ENCODE assay signal across 21 cellular contexts in genomic region chr2:181065458-181065857, GRCh38.
DNase-seq lines count a peak whose midpoint lies in the region; ATAC-seq, FAIRE-seq and TF ChIP-seq lines count a peak whose summit lies in the region.
"Had no signal": no experiment of that assay in that cellular context is flagged by ENCODE, and none has a peak within 500 bp of the region (broad histone marks: within the 10 kb centered on the region; RNA-seq: fewer than 3 reads in every experiment).

No MANE protein-coding gene starts in this region.

- no peaks in the 10 kb centered on the region for H3K79me2 ChIP-seq in K562 (ENCODE audit: control insufficient read depth, insufficient read depth, low read length)

- no peak overlapping the region for H3K4me3 ChIP-seq in K562
- H3K4me3 ChIP-seq in small intestine (ENCODE audit: low read depth in 1 of 2, low read length in 2 of 2): no peak overlapping the region
- H3K4me3 ChIP-seq in BE2C (ENCODE audit: low read depth, low read length): no peak overlapping the region
- no peak overlapping the region for H3K4me3 ChIP-seq in ascending aorta
- H3K4me3 ChIP-seq: BLaER1 had no signal

- TF ChIP-seq POLR2A in K562 (conservative IDR thresholded peaks at IDR 0.05): no peak

- H3K4me2 ChIP-seq in K562 (ENCODE audit: insufficient read depth, low read length): no peak overlapping the region
- H3K4me2 ChIP-seq: BLaER1 had no signal

- no TSS peak for BruUV-seq in K562 (replicated peaks; lab: Mats Ljungman, UMichigan)

- TF ChIP-seq RAD21 in K562 (CRISPR knock-in tag; conservative IDR thresholded peaks at IDR 0.05 in 1 of 2, IDR thresholded peaks at IDR 0.05 in 1 of 2): no peak

- H3K4me1 ChIP-seq in K562 (replicated peaks in 1 of 2; ENCODE audit: control insufficient read depth in 2 of 2, insufficient read depth in 2 of 2, low read length in 2 of 2) (peaks cover 0 to 12% of the 10 kb centered on the region in 2 experiments; a peak in 3 of 5 replicates), small intestine (ENCODE audit: control insufficient read depth in 2 of 2, insufficient read depth in 1 of 2, low read depth in 1 of 2, low read length in 1 of 2) (no peaks in the 10 kb centered on the region), BE2C (no peaks in the 10 kb centered on the region), ascending aorta (no peaks in the 10 kb centered on the region)
- H3K4me1 ChIP-seq: BLaER1 had no signal

- H3K9me1 ChIP-seq in K562 (ENCODE audit: control insufficient read depth, insufficient read depth, low read length): no peaks in the 10 kb centered on the region

- in situ Hi-C loops in K562 (cut with MboI): loop anchor here (25.0 kb wide), 1 partner anchor 953 kb away; no protein-coding TSS in a partner anchor

- DNase-seq in K562 (ENCODE audit: extremely low read depth in 1 of 4, low spot score in 3 of 4) (no peak), small intestine (no peak), BE2C (no peak), ascending aorta (ENCODE audit: low spot score in 2 of 2) (no peak)
- DNase-seq: 8988T; ACHN; AML-193; C1 segment of cervical spinal cord; CD4-positive, alpha-beta memory T cell; CD4-positive, CD25-positive, alpha-beta regulatory T cell; CD8-positive, alpha-beta memory T cell; COR-L47; DMS 273 treated with DMSO at 0.1 percent for 48 hours; DMS153; DMS53; DMS79; DND-41; EL; GF-D8 had no signal

- H3K36me3 ChIP-seq in K562 (ENCODE audit: control insufficient read depth, insufficient read depth, low read length) (peaks cover 9% of the 10 kb centered on the region; the same call in 1 of the 3 replicates), small intestine (ENCODE audit: control insufficient read depth in 2 of 2, insufficient read depth in 2 of 2, low read length in 2 of 2) (no peaks in the 10 kb centered on the region), BE2C (no peaks in the 10 kb centered on the region), ascending aorta (peaks cover 0 to 4% of the 10 kb centered on the region in 2 donors)

- CTCF ChIA-PET in K562 (lab: Yijun Ruan, JAX; ENCODE audit: low intra/inter-chr PET ratio): no interaction called here

- intact Hi-C loops in K562 (cut with micrococcal nuclease): no loop called here
- intact Hi-C loops in ascending aorta (cut with DNase I): no loop called here

- no peak overlapping the region for H3K27ac ChIP-seq in K562 (ENCODE audit: extremely low read depth, low read depth, low read length)
- H3K27ac ChIP-seq in small intestine (ENCODE audit: low read depth in 1 of 2, low read length in 1 of 2): no peak overlapping the region
- no peak overlapping the region for H3K27ac ChIP-seq in ascending aorta
- H3K27ac ChIP-seq: BLaER1 had no signal

- H3K27me3 ChIP-seq in K562 (ENCODE audit: control insufficient read depth in 2 of 2, insufficient read depth in 2 of 2, low read length in 2 of 2) (no peaks in the 10 kb centered on the region), small intestine (ENCODE audit: control insufficient read depth in 2 of 2, insufficient read depth in 2 of 2, low read length in 2 of 2) (no peaks in the 10 kb centered on the region), BE2C (no peaks in the 10 kb centered on the region), ascending aorta (no peaks in the 10 kb centered on the region)
- H3K27me3 ChIP-seq: BLaER1 had no signal

- TF ChIP-seq CTCF in K562 (IDR thresholded peaks at IDR 0.05 in 2 of 3, conservative IDR thresholded peaks at IDR 0.05 in 1 of 3; ENCODE audit: insufficient read depth in 2 of 3, low read depth in 1 of 3, low read length in 3 of 3): no peak
- no peak for TF ChIP-seq CTCF in BE2C (IDR thresholded peaks at IDR 0.05; ENCODE audit: low read depth, low read length)
- TF ChIP-seq CTCF in ascending aorta (IDR thresholded peaks at IDR 0.05): no peak

- H3K9me3 ChIP-seq in K562 (replicated peaks; ENCODE audit: control insufficient read depth, insufficient read depth, low read depth, low read length) (no peaks in the 10 kb centered on the region), small intestine (ENCODE audit: control insufficient read depth, low read depth) (no peaks in the 10 kb centered on the region), BE2C (no peaks in the 10 kb centered on the region), ascending aorta (no peaks in the 10 kb centered on the region)
- H3K9me3 ChIP-seq: BLaER1 had no signal

- no peak overlapping the region for H3K9ac ChIP-seq in K562 (ENCODE audit: insufficient read depth in 1 of 2, low read depth in 2 of 2, low read length in 2 of 2)
- H3K9ac ChIP-seq: BLaER1 had no signal

- H2AFZ ChIP-seq in K562 (ENCODE audit: low read depth, low read length): no peak overlapping the region

- POLR2A ChIA-PET in K562 (lab: Yijun Ruan, JAX): no interaction called here

- no peak for TF ChIP-seq EP300 in K562 (IDR thresholded peaks at IDR 0.05; ENCODE audit: low read length)

- no peak for ATAC-seq in K562

- no peaks in the 10 kb centered on the region for H4K20me1 ChIP-seq in K562 (replicated peaks; ENCODE audit: control insufficient read depth, insufficient read depth, low read length)
- H4K20me1 ChIP-seq: BLaER1 had no signal

- FAIRE-seq in G401.6 (lab: Jason Lieb, UNC) (peak; percentile 11), K562 (lab: Jason Lieb, UNC) (no peak), small intestine (lab: Jason Lieb, UNC) (peak; percentile 26)

TF ChIP-seq in K562, 482 proteins besides CTCF, POLR2A, EP300 and RAD21:
- TF ChIP-seq MTA1 (IDR thresholded peaks at IDR 0.05; ENCODE audit: borderline replicate concordance): no peak
- no peak for TF ChIP-seq MCM3 (IDR thresholded peaks at IDR 0.05)
- TF ChIP-seq PURB (CRISPR knock-in tag; IDR thresholded peaks at IDR 0.05; ENCODE audit: low read depth): no peak
- no peak for TF ChIP-seq NR1H2 (CRISPR knock-in tag; IDR thresholded peaks at IDR 0.05)
- TF ChIP-seq CEBPG (CRISPR knock-in tag; IDR thresholded peaks at IDR 0.05): no peak
- peak; percentile 53 to 89; a peak in 3 of 4 replicates for TF ChIP-seq CEBPG (tag; conservative IDR thresholded peaks at IDR 0.05 in 1 of 2, IDR thresholded peaks at IDR 0.05 in 1 of 2)
- TF ChIP-seq CEBPB (tag; IDR thresholded peaks at IDR 0.05): peak; percentile 70
- TF ChIP-seq, protein P1, sequence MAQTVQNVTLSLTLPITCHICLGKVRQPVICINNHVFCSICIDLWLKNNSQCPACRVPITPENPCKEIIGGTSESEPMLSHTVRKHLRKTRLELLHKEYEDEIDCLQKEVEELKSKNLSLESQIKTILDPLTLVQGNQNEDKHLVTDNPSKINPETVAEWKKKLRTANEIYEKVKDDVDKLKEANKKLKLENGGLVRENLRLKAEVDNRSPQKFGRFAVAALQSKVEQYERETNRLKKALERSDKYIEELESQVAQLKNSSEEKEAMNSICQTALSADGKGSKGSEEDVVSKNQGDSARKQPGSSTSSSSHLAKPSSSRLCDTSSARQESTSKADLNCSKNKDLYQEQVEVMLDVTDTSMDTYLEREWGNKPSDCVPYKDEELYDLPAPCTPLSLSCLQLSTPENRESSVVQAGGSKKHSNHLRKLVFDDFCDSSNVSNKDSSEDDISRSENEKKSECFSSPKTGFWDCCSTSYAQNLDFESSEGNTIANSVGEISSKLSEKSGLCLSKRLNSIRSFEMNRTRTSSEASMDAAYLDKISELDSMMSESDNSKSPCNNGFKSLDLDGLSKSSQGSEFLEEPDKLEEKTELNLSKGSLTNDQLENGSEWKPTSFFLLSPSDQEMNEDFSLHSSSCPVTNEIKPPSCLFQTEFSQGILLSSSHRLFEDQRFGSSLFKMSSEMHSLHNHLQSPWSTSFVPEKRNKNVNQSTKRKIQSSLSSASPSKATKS (CRISPR knock-in tag; IDR thresholded peaks at IDR 0.05): no peak
- TF ChIP-seq, protein P2, sequence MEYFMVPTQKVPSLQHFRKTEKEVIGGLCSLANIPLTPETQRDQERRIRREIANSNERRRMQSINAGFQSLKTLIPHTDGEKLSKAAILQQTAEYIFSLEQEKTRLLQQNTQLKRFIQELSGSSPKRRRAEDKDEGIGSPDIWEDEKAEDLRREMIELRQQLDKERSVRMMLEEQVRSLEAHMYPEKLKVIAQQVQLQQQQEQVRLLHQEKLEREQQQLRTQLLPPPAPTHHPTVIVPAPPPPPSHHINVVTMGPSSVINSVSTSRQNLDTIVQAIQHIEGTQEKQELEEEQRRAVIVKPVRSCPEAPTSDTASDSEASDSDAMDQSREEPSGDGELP (CRISPR knock-in tag; IDR thresholded peaks at IDR 0.05; ENCODE audit: borderline replicate concordance): no peak
- TF ChIP-seq KAT7 (CRISPR knock-in tag; IDR thresholded peaks at IDR 0.05; ENCODE audit: borderline replicate concordance): no peak
- TF ChIP-seq ELK1 (CRISPR knock-in tag; IDR thresholded peaks at IDR 0.05): no peak
- TF ChIP-seq NR2C2 (CRISPR knock-in tag; IDR thresholded peaks at IDR 0.05): no peak
- TF ChIP-seq NR2C2 (tag; IDR thresholded peaks at IDR 0.05): no peak
- no peak for TF ChIP-seq STAT5A (IDR thresholded peaks at IDR 0.05; ENCODE audit: borderline replicate concordance, low read length)
- no peak for TF ChIP-seq ZNF398 (CRISPR knock-in tag; IDR thresholded peaks at IDR 0.05)
